Comparison of ENCODE assay signal across 23 cellular contexts in the genomic region with DNA sequence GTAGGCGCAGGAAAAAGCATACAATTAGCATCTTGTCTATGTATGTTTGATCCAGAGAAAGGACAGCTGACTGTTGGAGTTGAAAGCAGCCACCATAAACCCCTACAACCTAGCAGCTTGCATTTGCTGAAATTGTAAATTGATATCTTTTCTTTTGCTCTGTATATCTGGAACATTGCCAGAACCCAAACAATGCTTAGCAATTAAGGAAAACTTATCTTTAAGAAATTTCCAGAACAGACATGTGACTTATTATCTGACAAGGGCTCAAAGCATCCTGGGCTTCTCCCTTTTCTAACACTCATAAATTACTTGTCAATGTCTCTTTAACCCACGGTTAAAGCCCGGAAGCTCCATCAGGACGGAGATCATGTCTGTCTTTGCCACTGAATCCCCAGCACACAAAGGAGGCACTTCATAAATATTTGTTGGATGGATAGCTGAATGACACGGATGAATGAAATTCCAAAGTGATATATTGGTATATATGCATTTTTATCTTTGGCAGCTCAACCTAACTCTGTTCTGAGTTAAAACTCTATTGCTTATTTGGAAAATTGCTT.
A peak's percentile ranks its signal among the peaks of the same experiment; 100 is the strongest.
DNase-seq lines count a peak whose midpoint lies in the region; ATAC-seq and TF ChIP-seq lines count a peak whose summit lies in the region.
"Had no signal": no experiment of that assay in that cellular context is flagged by ENCODE, and none has a peak within 500 bp of the region (broad histone marks: within the 10 kb centered on the region; RNA-seq: fewer than 3 reads in every experiment).

No MANE protein-coding gene starts in this region.

- TF ChIP-seq RAD21 in SK-N-SH (IDR thresholded peaks at IDR 0.05; ENCODE audit: low read length) (no peak), neural cell (conservative IDR thresholded peaks at IDR 0.05) (no peak)

- no peak for TF ChIP-seq CTCF in SK-N-SH (IDR thresholded peaks at IDR 0.05)
- TF ChIP-seq CTCF in neural cell (IDR thresholded peaks at IDR 0.05; ENCODE audit: poor library complexity, severe bottlenecking): no peak
- no peak for TF ChIP-seq CTCF in prostate gland (IDR thresholded peaks at IDR 0.05)

- H3K27me3 ChIP-seq in SK-N-SH (ENCODE audit: insufficient read depth): no peaks in the 10 kb centered on the region
- H3K27me3 ChIP-seq in neural cell (ENCODE audit: insufficient read depth, low read depth, low read length): no peaks in the 10 kb centered on the region
- no peaks in the 10 kb centered on the region for H3K27me3 ChIP-seq in prostate gland (replicated peaks; ENCODE audit: insufficient read depth)
- H3K27me3 ChIP-seq: ascending aorta, ovary, testis, vagina had no signal

- H2AFZ ChIP-seq in SK-N-SH (ENCODE audit: low read depth) (no peak overlapping the region), neural cell (ENCODE audit: low read depth, low read length) (no peak overlapping the region)

- peaks cover 0 to 13% of the 10 kb centered on the region in 2 experiments; a peak in 2 of 4 replicates for H3K4me1 ChIP-seq in SK-N-SH (ENCODE audit: control insufficient read depth in 1 of 2, insufficient read depth in 2 of 2, low read depth in 1 of 2, low read length in 1 of 2)
- H3K4me1 ChIP-seq in prostate gland (replicated peaks): no peaks in the 10 kb centered on the region
- H3K4me1 ChIP-seq: ascending aorta, testis, vagina had no signal

- DNase-seq in NCI-H1092 treated with DMSO at 0.1 percent for 48 hours (lab: John Stamatoyannopoulos, UW) (peak; percentile 59), NCI-H1092 (lab: John Stamatoyannopoulos, UW) (no peak), NCI-H146 treated with DMSO at 0.1 percent for 48 hours (lab: John Stamatoyannopoulos, UW; ENCODE audit: unreplicated experiment) (peak; percentile 29), SK-N-SH (peak; percentile 52), GOT3 (lab: John Stamatoyannopoulos, UW) (no peak), prostate gland (ENCODE audit: low spot score) (no peak)
- DNase-seq: activated CD4-positive, CD25-positive, alpha-beta regulatory T cell treated with anti-CD3 and anti-CD28 coated beads, Interleukin-2, amount 50 U/mL, for 72 hours; activated CD8-positive, alpha-beta memory T cell treated with anti-CD3 and anti-CD28 coated beads for 24 hours; activated naive CD4-positive, alpha-beta T cell treated with anti-CD3 and anti-CD28 coated beads, Interleukin-2, amount 50 U/mL, for 16 hours; activated T-cell treated with anti-CD3 and anti-CD28 coated beads, Interleukin-2, amount 50 U/mL, for 4 hours; central memory CD4-positive, alpha-beta T cell; MV-4-11; naive B cell; NCI-H524 treated with DMSO at 0.1 percent for 48 hours; ovary; SW 1271; testis had no signal

- POLR2A ChIA-PET in SK-N-SH (lab: Yijun Ruan, JAX): no interaction called here

- no peaks in the 10 kb centered on the region for H4K20me1 ChIP-seq in SK-N-SH (ENCODE audit: insufficient read depth)
- no peaks in the 10 kb centered on the region for H4K20me1 ChIP-seq in neural cell (ENCODE audit: insufficient read depth)

- intact Hi-C loops in prostate gland (cut with DNase I): no loop called here

- WGBS in SK-N-SH (ENCODE audit: low lambda C conversion rate): 25% methylated on average over 5 of the region's 5 CpGs
- WGBS in prostate gland: 33% methylated on average over 5 of the region's 5 CpGs

- TF ChIP-seq EP300 in SK-N-SH (IDR thresholded peaks at IDR 0.05; ENCODE audit: borderline replicate concordance in 1 of 2, low read depth in 1 of 2, low read length in 1 of 2) (no peak), neural cell (conservative IDR thresholded peaks at IDR 0.05; ENCODE audit: poor library complexity, severe bottlenecking) (no peak)

- H3K79me2 ChIP-seq in SK-N-SH (ENCODE audit: insufficient read depth) (no peaks in the 10 kb centered on the region), neural cell (replicated peaks; ENCODE audit: insufficient read depth, low read length) (no peaks in the 10 kb centered on the region)

- CTCF ChIA-PET in SK-N-SH (lab: Yijun Ruan, JAX): interaction anchor here (1.2 to 3.5 kb wide), 7 partner anchors 10 to 200 kb away, joined by 3 to 25 read pairs (median 5); no protein-coding TSS in a partner anchor

- no peak overlapping the region for H3K4me2 ChIP-seq in SK-N-SH
- no peak overlapping the region for H3K4me2 ChIP-seq in neural cell (ENCODE audit: low read length)

- H3K36me3 ChIP-seq in SK-N-SH (replicated peaks in 1 of 2; ENCODE audit: control insufficient read depth in 1 of 2, insufficient read depth in 2 of 2, low read length in 1 of 2) (no peaks in the 10 kb centered on the region), neural cell (ENCODE audit: insufficient read depth, low read length) (no peaks in the 10 kb centered on the region), prostate gland (no peaks in the 10 kb centered on the region)
- H3K36me3 ChIP-seq: ascending aorta, ovary, vagina had no signal

- ATAC-seq in HG03097 (IDR thresholded peaks at IDR 0.05; ENCODE audit: low FRiP score, unreplicated experiment): no peak
- ATAC-seq: activated T-cell treated with anti-CD3 and anti-CD28 coated beads, Interleukin-2, amount 50 U/mL, for 4 hours; esophagus mucosa; stimulated activated effector memory CD8-positive, alpha-beta T cell treated with anti-CD3 and anti-CD28 coated beads, Interleukin-12 subunit alpha, Interleukin-12 subunit beta, amount 100 ng/mL, for 72 hours had no signal

- H3K27ac ChIP-seq in SK-N-SH (ENCODE audit: low read depth in 2 of 2, low read length in 1 of 2): peak overlapping the region in 1 of 2 experiments; percentile 88; a peak in 2 of 4 replicates
- peak overlapping the region; percentile 57 for H3K27ac ChIP-seq in neural cell (ENCODE audit: low read length)
- H3K27ac ChIP-seq in prostate gland: no peak overlapping the region
- H3K27ac ChIP-seq: ascending aorta, ovary, testis, vagina had no signal

- no peaks in the 10 kb centered on the region for H3F3A ChIP-seq in SK-N-SH (replicated peaks; ENCODE audit: insufficient read depth)
- no peaks in the 10 kb centered on the region for H3F3A ChIP-seq in neural cell (ENCODE audit: insufficient read depth, low read length, poor library complexity, severe bottlenecking)

- no peaks in the 10 kb centered on the region for H3K9me2 ChIP-seq in SK-N-SH
- no peaks in the 10 kb centered on the region for H3K9me2 ChIP-seq in neural cell (ENCODE audit: insufficient read depth, low read length)

- H3K9ac ChIP-seq in SK-N-SH (no peak overlapping the region), neural cell (ENCODE audit: low read length) (no peak overlapping the region)

- no peak for TF ChIP-seq POLR2A in prostate gland (IDR thresholded peaks at IDR 0.05)

- no peak overlapping the region for H3K4me3 ChIP-seq in SK-N-SH (ENCODE audit: low read depth in 2 of 2, low read length in 1 of 2)
- no peak overlapping the region for H3K4me3 ChIP-seq in neural cell (ENCODE audit: low read length)
- H3K4me3 ChIP-seq in prostate gland: no peak overlapping the region
- H3K4me3 ChIP-seq: ascending aorta, ovary, testis, vagina had no signal

- no peaks in the 10 kb centered on the region for H3K9me3 ChIP-seq in SK-N-SH
- no peaks in the 10 kb centered on the region for H3K9me3 ChIP-seq in neural cell (ENCODE audit: low read length)
- H3K9me3 ChIP-seq in prostate gland: no peaks in the 10 kb centered on the region
- H3K9me3 ChIP-seq: ascending aorta, ovary, testis, vagina had no signal

TF ChIP-seq in SK-N-SH, 30 proteins besides CTCF, POLR2A, EP300 and RAD21:
- TF ChIP-seq RCOR1 (IDR thresholded peaks at IDR 0.05; ENCODE audit: low read length) (no peak), NFIC (IDR thresholded peaks at IDR 0.05; ENCODE audit: borderline replicate concordance) (peak; percentile 22; the same call in 1 of the 2 replicates), TEAD4 (IDR thresholded peaks at IDR 0.05; ENCODE audit: borderline replicate concordance, insufficient read depth) (no peak), FOXM1 (IDR thresholded peaks at IDR 0.05; ENCODE audit: low read depth) (no peak)

TF ChIP-seq in neural cell, 6 proteins besides CTCF, POLR2A, EP300 and RAD21:
- TF ChIP-seq MXI1 (conservative IDR thresholded peaks at IDR 0.05; ENCODE audit: poor library complexity, severe bottlenecking) (no peak), REST (IDR thresholded peaks at IDR 0.05; ENCODE audit: borderline replicate concordance) (no peak), TAF1 (IDR thresholded peaks at IDR 0.05; ENCODE audit: low read depth) (no peak), EZH2 (IDR thresholded peaks at IDR 0.05; ENCODE audit: borderline replicate concordance, insufficient read depth, low read length, poor library complexity, severe bottlenecking) (no peak), POLR2AphosphoS5 (IDR thresholded peaks at IDR 0.05) (no peak), SMC3 (conservative IDR thresholded peaks at IDR 0.05; ENCODE audit: poor library complexity) (no peak)

Comparison
In these comparisons a context has a peak if more than half of its experiments do, and no peak if none do; other contexts are left out.
1. DNase-seq: peak in NCI-H1092 treated with DMSO at 0.1 percent for 48 hours (single experiment), NCI-H146 treated with DMSO at 0.1 percent for 48 hours (single experiment) and SK-N-SH (single experiment); none in NCI-H1092 (single experiment), GOT3 (single experiment) and prostate gland (single experiment).